ENCODE assay signal across 18 cellular contexts in genomic region chr4:98627477-98627876, GRCh38. TPM values are rescaled to one million over a fixed set of nuclear protein-coding genes. Genes with fewer than 3 reads are reported as not detected.
DNase-seq lines count a peak whose midpoint lies in the region; ATAC-seq and TF ChIP-seq lines count a peak whose summit lies in the region.
"Had no signal": no experiment of that assay in that cellular context is flagged by ENCODE, and none has a peak within 500 bp of the region (broad histone marks: within the 10 kb centered on the region; RNA-seq: fewer than 3 reads in every experiment).

No MANE protein-coding gene starts in this region.

- no peak overlapping the region for H4K8ac ChIP-seq in mesenchymal stem cell (ENCODE audit: low read length)

- POLR2A ChIA-PET in SK-N-SH (lab: Yijun Ruan, JAX) (no interaction called here), HEK293T (lab: Yijun Ruan, JAX) (no interaction called here)

- DNase-seq in SK-N-SH (no peak), mammary epithelial cell (no peak), mesenchymal stem cell (no peak), vagina (ENCODE audit: extremely low spot score in 2 of 2) (no peak), HEK293T (ENCODE audit: extremely low spot score) (no peak), ACHN (no peak), NCI-H524 (lab: John Stamatoyannopoulos, UW) (no peak)
- DNase-seq: activated effector memory CD4-positive, alpha-beta T cell treated with anti-CD3 and anti-CD28 coated beads, Interleukin-2, amount 50 U/mL, for 16 hours; amygdala; GOT3; mucosa of descending colon; NCI-H1048; nucleus accumbens; stimulated activated CD4-positive, alpha-beta T cell treated with anti-CD3 and anti-CD28 coated beads, Interleukin-4, amount 100 ng/mL, for 4 hours; testis had no signal

- no peak overlapping the region for H2BK15ac ChIP-seq in mesenchymal stem cell (ENCODE audit: low read depth, poor library complexity, severe bottlenecking)

- no peak overlapping the region for H2BK120ac ChIP-seq in mesenchymal stem cell (ENCODE audit: low read depth, low read length)

- H3K79me2 ChIP-seq in SK-N-SH (ENCODE audit: insufficient read depth) (peaks cover 97% of the 10 kb centered on the region), mammary epithelial cell (ENCODE audit: insufficient read depth, low read length) (peaks cover 89% of the 10 kb centered on the region)

- no peak overlapping the region; the same call in 1 of the 2 replicates for H3K4me2 ChIP-seq in SK-N-SH
- H3K4me2 ChIP-seq in mammary epithelial cell (ENCODE audit: insufficient read depth, low read depth, low read length), result peak overlapping the region; percentile 10
- H3K4me2 ChIP-seq in mesenchymal stem cell (ENCODE audit: low read length, poor library complexity, severe bottlenecking), result no peak overlapping the region
- H3K4me2 ChIP-seq: BLaER1 treated with 17β-estradiol and CSF1 and Interleukin-3, amounts not matched to agents 10 nM and 100 nM had no signal

- H2AFZ ChIP-seq in SK-N-SH (ENCODE audit: low read depth) (no peak overlapping the region), mammary epithelial cell (ENCODE audit: low read depth, low read length) (no peak overlapping the region), mesenchymal stem cell (ENCODE audit: low read depth, low read length) (no peak overlapping the region)

- in situ Hi-C loops in mammary epithelial cell (cut with MboI; ENCODE audit: low sequenced_read_pairs in 2 of 2) (no loop called here), ACHN (cut with HindIII; ENCODE audit: low pct_ligation_motif_present, low pct_unique_long_range_greater_than_20kb, low sequenced_read_pairs) (no loop called here)

- CTCF ChIA-PET in SK-N-SH (lab: Yijun Ruan, JAX), result interaction anchor here (1.1 kb wide), 1 partner anchor 15 kb away, joined by 4 read pairs; no protein-coding TSS in a partner anchor
- CTCF ChIA-PET in mammary epithelial cell (lab: Charles Lee; ENCODE audit: low non-redundant PET), result no interaction called here
- CTCF ChIA-PET in HEK293T (lab: Yijun Ruan, JAX), result no interaction called here

- TF ChIP-seq RAD21 in SK-N-SH (IDR thresholded peaks at IDR 0.05; ENCODE audit: low read length), result no peak

- WGBS in SK-N-SH (ENCODE audit: low lambda C conversion rate), result 36% methylated on average over 1 of the region's 1 CpG
- WGBS in mammary epithelial cell (ENCODE audit: low coverage, missing lambda C conversion rate), result 63% methylated on average over 1 of the region's 1 CpG
- 67% methylated on average over 1 of the region's 1 CpG for WGBS in mesenchymal stem cell

- no peak overlapping the region for H2AK5ac ChIP-seq in mesenchymal stem cell (ENCODE audit: low read length, severe bottlenecking)

- intact Hi-C loops in mammary epithelial cell (cut with micrococcal nuclease) (loop anchor here (2.0 to 10.0 kb wide), 2 partner anchors 15 to 473 kb away; no protein-coding TSS in a partner anchor), vagina (cut with DNase I) (no loop called here)

- no peaks in the 10 kb centered on the region for H3K36me3 ChIP-seq in SK-N-SH (replicated peaks in 1 of 2; ENCODE audit: control insufficient read depth in 1 of 2, insufficient read depth in 2 of 2, low read length in 1 of 2)
- no peaks in the 10 kb centered on the region for H3K36me3 ChIP-seq in mammary epithelial cell (ENCODE audit: insufficient read depth, low read length)
- H3K36me3 ChIP-seq in mesenchymal stem cell (ENCODE audit: control insufficient read depth in 1 of 2, insufficient read depth in 2 of 2, low read depth in 1 of 2, low read length in 2 of 2), result no peaks in the 10 kb centered on the region
- no peaks in the 10 kb centered on the region for H3K36me3 ChIP-seq in vagina
- H3K36me3 ChIP-seq: BLaER1 treated with 17β-estradiol and CSF1 and Interleukin-3, amounts not matched to agents 10 nM and 100 nM had no signal

- H4K20me1 ChIP-seq in SK-N-SH (ENCODE audit: insufficient read depth), result peaks cover 6% of the 10 kb centered on the region; the same call in 1 of the 2 replicates
- H4K20me1 ChIP-seq in mammary epithelial cell (ENCODE audit: insufficient read depth, low read length), result no peaks in the 10 kb centered on the region
- H4K20me1 ChIP-seq: BLaER1 treated with 17β-estradiol and CSF1 and Interleukin-3, amounts not matched to agents 10 nM and 100 nM had no signal

- TF ChIP-seq CTCF in SK-N-SH (IDR thresholded peaks at IDR 0.05) (no peak), mammary epithelial cell (conservative IDR thresholded peaks at IDR 0.05 in 1 of 2, IDR thresholded peaks at IDR 0.05 in 1 of 2; ENCODE audit: extremely low read depth in 1 of 2, insufficient read depth in 1 of 2, low read depth in 1 of 2, low read length in 2 of 2) (no peak), vagina (IDR thresholded peaks at IDR 0.05) (no peak)

- peak overlapping the region; percentile 47 to 89; a peak in 3 of 4 replicates for H3K27ac ChIP-seq in SK-N-SH (ENCODE audit: low read depth in 2 of 2, low read length in 1 of 2)
- peak overlapping the region; percentile 15 for H3K27ac ChIP-seq in mammary epithelial cell (ENCODE audit: insufficient read depth, low read depth, low read length)
- peak overlapping the region; percentile 75 for H3K27ac ChIP-seq in mesenchymal stem cell (ENCODE audit: low read length, poor library complexity, severe bottlenecking)
- H3K27ac ChIP-seq in vagina, result peak overlapping the region; percentile 57
- H3K27ac ChIP-seq: 22Rv1; BLaER1 treated with 17β-estradiol and CSF1 and Interleukin-3, amounts not matched to agents 10 nM and 100 nM had no signal

- H3K4me3 ChIP-seq in SK-N-SH (ENCODE audit: low read depth in 2 of 2, low read length in 1 of 2) (no peak overlapping the region), mammary epithelial cell (replicated peaks in 1 of 3; ENCODE audit: insufficient read depth in 1 of 3, low read depth in 2 of 3, low read length in 3 of 3) (no peak overlapping the region), mesenchymal stem cell (ENCODE audit: insufficient read depth in 1 of 2, low read depth in 1 of 2, low read length in 2 of 2) (peak overlapping the region in 1 of 2 experiments; percentile 39), vagina (no peak overlapping the region)
- H3K4me3 ChIP-seq: BLaER1 treated with 17β-estradiol and CSF1 and Interleukin-3, amounts not matched to agents 10 nM and 100 nM; mucosa of descending colon; testis had no signal

- H3K18ac ChIP-seq in mesenchymal stem cell (ENCODE audit: low read depth in 1 of 2, low read length in 2 of 2), result no peak overlapping the region

- H3K4me1 ChIP-seq in SK-N-SH (ENCODE audit: control insufficient read depth in 1 of 2, insufficient read depth in 2 of 2, low read depth in 1 of 2, low read length in 1 of 2) (peaks cover 17 to 50% of the 10 kb centered on the region in 2 experiments), mammary epithelial cell (ENCODE audit: insufficient read depth, low read length) (peaks cover 45% of the 10 kb centered on the region), mesenchymal stem cell (ENCODE audit: control insufficient read depth, insufficient read depth, low read depth, low read length) (peaks cover 6% of the 10 kb centered on the region), vagina (peaks cover 49% of the 10 kb centered on the region)
- H3K4me1 ChIP-seq: BLaER1 treated with 17β-estradiol and CSF1 and Interleukin-3, amounts not matched to agents 10 nM and 100 nM had no signal

- no peak overlapping the region for H3K4ac ChIP-seq in mesenchymal stem cell (ENCODE audit: low read depth in 1 of 2, low read length in 2 of 2)

- dilution Hi-C loops in mammary epithelial cell (cut with HindIII; ENCODE audit: low sequenced_read_pairs), result no loop called here

- H3K9me3 ChIP-seq in SK-N-SH (no peaks in the 10 kb centered on the region), mammary epithelial cell (replicated peaks; ENCODE audit: insufficient read depth, low read length) (no peaks in the 10 kb centered on the region), mesenchymal stem cell (ENCODE audit: control insufficient read depth, low read length) (no peaks in the 10 kb centered on the region), vagina (no peaks in the 10 kb centered on the region)
- H3K9me3 ChIP-seq: BLaER1 treated with 17β-estradiol and CSF1 and Interleukin-3, amounts not matched to agents 10 nM and 100 nM; mucosa of descending colon; testis had no signal

- H2BK12ac ChIP-seq in mesenchymal stem cell (ENCODE audit: low read length in 2 of 2), result no peak overlapping the region

- peaks cover 1% of the 10 kb centered on the region for H3K79me1 ChIP-seq in mesenchymal stem cell (replicated peaks; ENCODE audit: low read length, poor library complexity, severe bottlenecking)

- H4K91ac ChIP-seq in mesenchymal stem cell (ENCODE audit: low read length), result no peak overlapping the region

- no peak for TF ChIP-seq POLR2A in vagina (IDR thresholded peaks at IDR 0.05)

- no peak overlapping the region for H3K9ac ChIP-seq in SK-N-SH
- H3K9ac ChIP-seq in mammary epithelial cell (ENCODE audit: insufficient read depth, low read length), result no peak overlapping the region
- peak overlapping the region; percentile 69 for H3K9ac ChIP-seq in mesenchymal stem cell (ENCODE audit: low read length)
- H3K9ac ChIP-seq: BLaER1 treated with 17β-estradiol and CSF1 and Interleukin-3, amounts not matched to agents 10 nM and 100 nM had no signal

- no TSS peak for BruUV-seq in mammary epithelial cell (replicated peaks; lab: Mats Ljungman, UMichigan)

- no peak overlapping the region for H3K23ac ChIP-seq in mesenchymal stem cell (ENCODE audit: low read length in 2 of 2)

- TF ChIP-seq EP300 in SK-N-SH (IDR thresholded peaks at IDR 0.05; ENCODE audit: borderline replicate concordance in 1 of 2, low read depth in 1 of 2, low read length in 1 of 2), result no peak

- no peaks in the 10 kb centered on the region for H3K9me2 ChIP-seq in SK-N-SH

- no peak overlapping the region for H3K14ac ChIP-seq in mesenchymal stem cell (ENCODE audit: low read length in 2 of 2)

- ATAC-seq in SK-N-SH treated with all-trans-retinoic acid at 6 μM for 48 hours, result no peak
- ATAC-seq: mucosa of descending colon had no signal

- no peaks in the 10 kb centered on the region for H3K27me3 ChIP-seq in SK-N-SH (ENCODE audit: insufficient read depth)
- no peaks in the 10 kb centered on the region for H3K27me3 ChIP-seq in mammary epithelial cell (ENCODE audit: insufficient read depth, low read length)
- H3K27me3 ChIP-seq in mesenchymal stem cell (ENCODE audit: control insufficient read depth in 1 of 2, insufficient read depth in 1 of 2, low read length in 2 of 2), result no peaks in the 10 kb centered on the region
- no peaks in the 10 kb centered on the region for H3K27me3 ChIP-seq in vagina
- H3K27me3 ChIP-seq: BLaER1 treated with 17β-estradiol and CSF1 and Interleukin-3, amounts not matched to agents 10 nM and 100 nM; testis had no signal

- no peak overlapping the region for H2BK5ac ChIP-seq in mesenchymal stem cell (ENCODE audit: low read depth, low read length, poor library complexity, severe bottlenecking)

- H3F3A ChIP-seq in SK-N-SH (replicated peaks; ENCODE audit: insufficient read depth), result peaks cover 32% of the 10 kb centered on the region

TF ChIP-seq in HEK293T, 16 proteins besides CTCF, POLR2A, EP300 and RAD21 (continues in another document):
- TF ChIP-seq ZNF384 (IDR thresholded peaks at IDR 0.05), result no peak

RNA-seq across cellular contexts. Expression of gene TSPAN5, which starts 30.9 kb away (rescaled TPM):
- polyA plus RNA-seq in SK-N-SH (2012; rRNA removed) (38.6 and 54.5 TPM in 2 replicates), mammary epithelial cell (36.2 TPM)
- polyA plus RNA-seq in SK-N-SH (2012; cell fraction: cytosol; rRNA removed), result 50.9 and 52.2 TPM in 2 replicates
- polyA plus RNA-seq in SK-N-SH (2012; cell fraction: nucleus; rRNA removed), result 31.5 and 41.2 TPM in 2 replicates
- total RNA-seq in mammary epithelial cell (10 to 100 TPM; 19.0 to 38.4 TPM), vagina (15.5 TPM)
- polyA minus RNA-seq in mammary epithelial cell, result 37.1 TPM
- polyA plus RNA-seq in mesenchymal stem cell (2013, experiment 1 of 2), result 20.4 TPM
- polyA plus RNA-seq in mesenchymal stem cell (2013, experiment 2 of 2), result 22.2 TPM

Comparison
In these comparisons a context has a peak if more than half of its experiments do, and no peak if none do; other contexts are left out.
1. H3K27ac ChIP-seq: peak in every context shown above with its lines; median percentile 75 in mesenchymal stem cell; 68 in SK-N-SH; 57 in vagina; 15 in mammary epithelial cell.